Comparison of ENCODE assay signal across 8 cellular contexts in the genomic region with DNA sequence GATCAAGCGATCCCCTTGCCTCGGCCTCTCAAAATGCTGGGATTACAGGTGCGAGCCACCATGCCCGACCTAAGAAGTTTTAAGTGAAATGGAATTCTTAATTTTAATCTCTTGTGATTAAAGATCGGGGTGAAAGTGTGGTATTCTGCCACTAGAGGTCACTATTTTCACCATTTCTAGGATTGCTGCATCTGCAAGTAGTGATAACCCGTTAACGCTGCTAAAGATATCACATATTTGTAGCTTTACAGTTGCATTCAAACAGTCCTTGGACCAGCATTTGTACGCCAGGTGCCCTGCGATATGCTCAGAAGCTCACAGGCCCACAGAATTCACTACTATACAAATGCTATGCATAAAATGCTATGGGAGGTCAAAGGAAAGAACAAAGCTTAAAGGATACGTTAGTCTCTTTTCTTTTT. TPM values are rescaled to one million over a fixed set of nuclear protein-coding genes. Genes with fewer than 3 reads are reported as not detected.
DNase-seq lines count a peak whose midpoint lies in the region; ATAC-seq, FAIRE-seq and TF ChIP-seq lines count a peak whose summit lies in the region.

No MANE protein-coding gene starts in this region.

- H3K9me3 ChIP-seq in adrenal gland (replicated peaks in 1 of 3) = no peaks in the 10 kb centered on the region
- H3K9me3 ChIP-seq in smooth muscle cell (replicated peaks; ENCODE audit: low read depth) = no peaks in the 10 kb centered on the region

- WGBS in adrenal gland, 4 donors = 9 to 12% (median 12%) methylated on average over 10 of the region's 10 CpGs
- 35% methylated on average over 10 of the region's 10 CpGs for WGBS in smooth muscle cell (ENCODE audit: low lambda C conversion rate)

- no peak for DNase-seq in GM18507 (ENCODE audit: extremely low spot score, insufficient read length, low read depth)
- DNase-seq in NCI-H345 treated with DMSO at 0.1 percent for 48 hours (lab: John Stamatoyannopoulos, UW; ENCODE audit: unreplicated experiment) = peak; percentile 75
- peak in 1 of 7 donors; percentile 13 for DNase-seq in adrenal gland
- peak; percentile 62 for DNase-seq in hepatic stellate cell (ENCODE audit: low spot score)
- no peak for DNase-seq in smooth muscle cell (lab: John Stamatoyannopoulos, UW; ENCODE audit: unreplicated experiment)

- H3K9ac ChIP-seq in smooth muscle cell (ENCODE audit: low read depth) = no peak overlapping the region

- H3K4me1 ChIP-seq in adrenal gland (replicated peaks in 1 of 2) (peaks cover 0 to 3% of the 10 kb centered on the region in 2 donors), smooth muscle cell (ENCODE audit: low read depth) (no peaks in the 10 kb centered on the region)

- H3K27ac ChIP-seq in C4-2B = no peak overlapping the region
- no peak overlapping the region for H3K27ac ChIP-seq in adrenal gland
- no peak overlapping the region for H3K27ac ChIP-seq in smooth muscle cell (ENCODE audit: low read depth)

- no peaks in the 10 kb centered on the region for H3K79me2 ChIP-seq in smooth muscle cell (ENCODE audit: low read depth)

- ATAC-seq in HG03159 (IDR thresholded peaks at IDR 0.05; ENCODE audit: unreplicated experiment) (no peak), HG03520 (IDR thresholded peaks at IDR 0.05; ENCODE audit: unreplicated experiment) (no peak)

- intact Hi-C loops in adrenal gland (cut with DNase I) = loop anchor here (5.0 to 10.0 kb wide), 3 partner anchors 61 to 159 kb away; no protein-coding TSS in a partner anchor

- no peaks in the 10 kb centered on the region for H4K20me1 ChIP-seq in smooth muscle cell (ENCODE audit: low read depth)

- no peaks in the 10 kb centered on the region for H3F3A ChIP-seq in smooth muscle cell (ENCODE audit: low read depth)

- no peak overlapping the region for H3K4me2 ChIP-seq in smooth muscle cell

- H3K27me3 ChIP-seq in adrenal gland = no peaks in the 10 kb centered on the region
- H3K27me3 ChIP-seq in smooth muscle cell (ENCODE audit: low read depth) = no peaks in the 10 kb centered on the region

- H3K36me3 ChIP-seq in adrenal gland (replicated peaks in 1 of 2) (no peaks in the 10 kb centered on the region), smooth muscle cell (ENCODE audit: low read depth) (no peaks in the 10 kb centered on the region)

- peak; percentile 82 for TF ChIP-seq CTCF in C4-2B (conservative IDR thresholded peaks at IDR 0.05)
- peak; percentile 53 to 83 (median 70) for TF ChIP-seq CTCF in adrenal gland (IDR thresholded peaks at IDR 0.05)
- TF ChIP-seq CTCF in smooth muscle cell (IDR thresholded peaks at IDR 0.05; ENCODE audit: borderline replicate concordance, insufficient read depth, poor library complexity, severe bottlenecking) = peak; percentile 73

- FAIRE-seq in GM18507 (lab: Jason Lieb, UNC) = peak; percentile 69

- H2AFZ ChIP-seq in smooth muscle cell (ENCODE audit: low read depth) = no peak overlapping the region

- no peak for TF ChIP-seq POLR2A in adrenal gland (IDR thresholded peaks at IDR 0.05)

- H3K4me3 ChIP-seq in adrenal gland (no peak overlapping the region), smooth muscle cell (no peak overlapping the region)

RNA-seq across cellular contexts. Expression of a gene that starts 19.3 kb away (rescaled TPM):
- total RNA-seq in adrenal gland = under 1 TPM; 0.14 to 0.98 (median 0.46) TPM
- polyA plus RNA-seq in adrenal gland = under 1 TPM; 0.09 to 0.17 (median 0.16) TPM
- 0.94 and 2.5 TPM in 2 replicates for total RNA-seq in smooth muscle cell
- 0.17 and 0.34 TPM in 2 replicates for polyA plus RNA-seq in smooth muscle cell

RNA-seq across cellular contexts. Expression of a gene that starts 41.1 kb away (rescaled TPM):
- 10 to 100 TPM; 16.5 to 38.9 (median 29.7) TPM for total RNA-seq in adrenal gland
- polyA plus RNA-seq in adrenal gland = 10 to 100 TPM; 13.3 to 52.6 (median 21.9) TPM
- 32.5 and 36.3 TPM in 2 replicates for total RNA-seq in smooth muscle cell
- 49.7 and 55.5 TPM in 2 replicates for polyA plus RNA-seq in smooth muscle cell

RNA-seq across cellular contexts. Expression of a gene that starts 41.6 kb away (rescaled TPM):
- 100 to 1,000 TPM in 1 of 8 donors, 10 to 100 TPM in 7; 32.2 to 107 (median 41.3) TPM for total RNA-seq in adrenal gland
- polyA plus RNA-seq in adrenal gland = 10 to 100 TPM; 21.6 to 70.9 (median 57.5) TPM
- total RNA-seq in smooth muscle cell = 7.4 and 27.8 TPM in 2 replicates
- 6.0 and 13.7 TPM in 2 replicates for polyA plus RNA-seq in smooth muscle cell

Comparison
In these comparisons a context has a peak if more than half of its experiments do, and no peak if none do; other contexts are left out.
1. DNase-seq: peak in NCI-H345 treated with DMSO at 0.1 percent for 48 hours (single experiment) and hepatic stellate cell (single experiment); none in GM18507 (single experiment) and smooth muscle cell (single experiment).
2. Peak in every context shown above with its lines, with median percentiles within 50 percentile points of each other: CTCF ChIP-seq.